27 cellular contexts compared by ENCODE assay signal in genomic region chr14:59565112-59565511, GRCh38. TPM values are rescaled to one million over a fixed set of nuclear protein-coding genes. Genes with fewer than 3 reads are reported as not detected.
"Had no signal": no experiment of that assay in that cellular context is flagged by ENCODE, and none has a peak within 500 bp of the region (broad histone marks: within the 10 kb centered on the region; RNA-seq: fewer than 3 reads in every experiment).

No MANE protein-coding gene starts in this region.

- ATAC-seq: activated CD8-positive, alpha-beta T cell treated with anti-CD3 and anti-CD28 coated beads for 36 hours; activated T-helper 17 cell treated with anti-CD3 and anti-CD28 coated beads, Interleukin-2, amount 50 U/mL, for 72 hours; foreskin keratinocyte; naive thymus-derived CD4-positive, alpha-beta T cell; right lobe of liver; stimulated activated naive CD8-positive, alpha-beta T cell treated with anti-CD3 and anti-CD28 coated beads, Interleukin-15, amount 100 ng/mL, for 72 hours had no signal

- H3K9me3 Mint-ChIP-seq: activated B cell treated with CpG ODN at 0.5 μM for 24 hours; activated CD8-positive, alpha-beta T cell treated with anti-CD3 and anti-CD28 coated beads for 36 hours; activated naive CD8-positive, alpha-beta T cell treated with anti-CD3 and anti-CD28 coated beads, Interleukin-2, amount 10 ng/mL, durations not matched to agents 7 days and 5 days; activated T-helper 17 cell treated with anti-CD3 and anti-CD28 coated beads, Interleukin-2, amount 50 U/mL, for 72 hours; brain; naive thymus-derived CD4-positive, alpha-beta T cell; stimulated activated naive CD8-positive, alpha-beta T cell treated with anti-CD3 and anti-CD28 coated beads, Interleukin-15, amount 100 ng/mL, for 72 hours had no signal

- DNase-seq: activated B cell treated with CpG ODN at 0.5 μM for 24 hours; activated CD4-positive, alpha-beta T cell treated with anti-CD3 and anti-CD28 coated beads for 4 hours; activated CD8-positive, alpha-beta T cell treated with anti-CD3 and anti-CD28 coated beads for 36 hours; activated naive CD4-positive, alpha-beta T cell treated with Interleukin-2 at 50 U/mL for 16 hours; activated naive CD8-positive, alpha-beta T cell treated with anti-CD3 and anti-CD28 coated beads, Interleukin-2, amount 10 ng/mL, durations not matched to agents 7 days and 5 days; activated T-cell treated with anti-CD3 and anti-CD28 coated beads, Interleukin-2, amount 50 U/mL, for 1 hour; amygdala; foreskin keratinocyte; glutamatergic neuron; hypothalamus; islet precursor cell; left ventricle myocardium inferior; mammary epithelial cell; naive thymus-derived CD4-positive, alpha-beta T cell; ovary; right lobe of liver; stimulated activated CD4-positive, alpha-beta T cell treated with anti-CD3 and anti-CD28 coated beads, Interleukin-4, amount 100 ng/mL, for 1 hour; stimulated activated naive CD8-positive, alpha-beta T cell treated with anti-CD3 and anti-CD28 coated beads, Interleukin-15, amount 100 ng/mL, for 72 hours; trophoblast cell had no signal

- H3K4me1 Mint-ChIP-seq: activated B cell treated with CpG ODN at 0.5 μM for 24 hours; activated naive CD8-positive, alpha-beta T cell treated with anti-CD3 and anti-CD28 coated beads, Interleukin-2, amount 10 ng/mL, durations not matched to agents 7 days and 5 days; activated T-helper 17 cell treated with anti-CD3 and anti-CD28 coated beads, Interleukin-2, amount 50 U/mL, for 72 hours; naive thymus-derived CD4-positive, alpha-beta T cell; stimulated activated naive CD8-positive, alpha-beta T cell treated with anti-CD3 and anti-CD28 coated beads, Interleukin-15, amount 100 ng/mL, for 72 hours had no signal

- H3K4me2 ChIP-seq: smooth muscle cell had no signal

- H3K27me3 ChIP-seq: ovary, right lobe of liver, suprapubic skin, vagina had no signal

- H3K4me3 ChIP-seq: left ventricle myocardium inferior, ovary, right lobe of liver, smooth muscle cell, suprapubic skin, vagina had no signal

- H3K36me3 ChIP-seq: left ventricle myocardium inferior, ovary, right lobe of liver, suprapubic skin, vagina had no signal

- H3K36me3 Mint-ChIP-seq: activated naive CD8-positive, alpha-beta T cell treated with anti-CD3 and anti-CD28 coated beads, Interleukin-2, amount 10 ng/mL, durations not matched to agents 7 days and 5 days; brain; naive thymus-derived CD4-positive, alpha-beta T cell had no signal

- H3K27ac Mint-ChIP-seq: activated B cell treated with CpG ODN at 0.5 μM for 24 hours; activated CD8-positive, alpha-beta T cell treated with anti-CD3 and anti-CD28 coated beads for 36 hours; activated naive CD8-positive, alpha-beta T cell treated with anti-CD3 and anti-CD28 coated beads, Interleukin-2, amount 10 ng/mL, durations not matched to agents 7 days and 5 days; activated T-helper 17 cell treated with anti-CD3 and anti-CD28 coated beads, Interleukin-2, amount 50 U/mL, for 72 hours; naive thymus-derived CD4-positive, alpha-beta T cell; stimulated activated naive CD8-positive, alpha-beta T cell treated with anti-CD3 and anti-CD28 coated beads, Interleukin-15, amount 100 ng/mL, for 72 hours had no signal

- H3K9me3 ChIP-seq: left ventricle myocardium inferior, ovary, right lobe of liver, suprapubic skin, vagina had no signal

- H3K4me1 ChIP-seq: foreskin keratinocyte, left ventricle myocardium inferior, right lobe of liver, suprapubic skin, vagina had no signal

- H3K27ac ChIP-seq: foreskin keratinocyte, left ventricle myocardium inferior, ovary, right lobe of liver, suprapubic skin, vagina had no signal

- H3K4me3 Mint-ChIP-seq: activated B cell treated with CpG ODN at 0.5 μM for 24 hours; activated CD8-positive, alpha-beta T cell treated with anti-CD3 and anti-CD28 coated beads for 36 hours; activated naive CD8-positive, alpha-beta T cell treated with anti-CD3 and anti-CD28 coated beads, Interleukin-2, amount 10 ng/mL, durations not matched to agents 7 days and 5 days; activated T-helper 17 cell treated with anti-CD3 and anti-CD28 coated beads, Interleukin-2, amount 50 U/mL, for 72 hours; naive thymus-derived CD4-positive, alpha-beta T cell; stimulated activated naive CD8-positive, alpha-beta T cell treated with anti-CD3 and anti-CD28 coated beads, Interleukin-15, amount 100 ng/mL, for 72 hours had no signal

RNA-seq across cellular contexts. Expression of gene CCDC175, which starts 11.5 kb away (rescaled TPM):
- total RNA-seq: activated B cell treated with CpG ODN at 0.5 μM for 24 hours; activated CD8-positive, alpha-beta T cell treated with anti-CD3 and anti-CD28 coated beads for 36 hours; activated naive CD8-positive, alpha-beta T cell treated with anti-CD3 and anti-CD28 coated beads, Interleukin-2, amount 10 ng/mL, durations not matched to agents 7 days and 5 days; activated T-helper 17 cell treated with anti-CD3 and anti-CD28 coated beads, Interleukin-2, amount 50 U/mL, for 72 hours; epithelial cell of proximal tubule; fibroblast of lung; foreskin keratinocyte; left ventricle myocardium inferior; mammary epithelial cell; naive thymus-derived CD4-positive, alpha-beta T cell; pulmonary artery endothelial cell; right lobe of liver; smooth muscle cell; suprapubic skin; vagina had no signal
- polyA plus RNA-seq: fibroblast of lung; foreskin keratinocyte; mammary epithelial cell; naive thymus-derived CD4-positive, alpha-beta T cell; ovary; smooth muscle cell had no signal
